In genomic region chr16:23863511-23864422, GRCh38 we compare ENCODE assay signal across 8 cellular contexts. TPM values are rescaled to one million over a fixed set of nuclear protein-coding genes. Genes with fewer than 3 reads are reported as not detected.
A peak's percentile ranks its signal among the peaks of the same experiment; 100 is the strongest.
DNase-seq lines count a peak whose midpoint lies in the region; ATAC-seq and TF ChIP-seq lines count a peak whose summit lies in the region.

No MANE protein-coding gene starts in this region.

- no peak for TF ChIP-seq CTCF in natural killer cell (IDR thresholded peaks at IDR 0.05)

- ATAC-seq in Right ventricle myocardium inferior (peak; percentile 26), HG03066 (IDR thresholded peaks at IDR 0.05; ENCODE audit: low read depth, unreplicated experiment) (peak; percentile 84), natural killer cell (peak; percentile 77 to 88 (median 86))

- no peaks in the 10 kb centered on the region for H3K36me3 Mint-ChIP-seq in T-helper 1 cell treated with Interleukin-12 subunit alpha and Interleukin-12 subunit beta and Interleukin-4 antibody, amounts not matched to agents 30 μg/mL and 1 μg/mL, for 36 hours (ENCODE audit: low read depth)
- H3K36me3 Mint-ChIP-seq in natural killer cell = no peaks in the 10 kb centered on the region

- intact Hi-C loops in Right ventricle myocardium inferior (cut with DNase I) = no loop called here
- intact Hi-C loops in cardiac septum (cut with DNase I) = no loop called here
- intact Hi-C loops in natural killer cell (cut with micrococcal nuclease) = loop anchor here (2.0 to 5.0 kb wide), 3 partner anchors 15 to 36 kb away; no protein-coding TSS in a partner anchor

- peak overlapping the region; percentile 94 for H3K27ac Mint-ChIP-seq in T-helper 1 cell treated with Interleukin-12 subunit alpha and Interleukin-12 subunit beta and Interleukin-4 antibody, amounts not matched to agents 30 μg/mL and 1 μg/mL, for 36 hours
- peak overlapping the region; percentile 83 to 88 for H3K27ac Mint-ChIP-seq in natural killer cell

- peaks cover 64% of the 10 kb centered on the region for H3K4me1 Mint-ChIP-seq in T-helper 1 cell treated with Interleukin-12 subunit alpha and Interleukin-12 subunit beta and Interleukin-4 antibody, amounts not matched to agents 30 μg/mL and 1 μg/mL, for 36 hours (ENCODE audit: low read depth)
- H3K4me1 Mint-ChIP-seq in natural killer cell = peaks cover 68 to 77% of the 10 kb centered on the region in 2 donors

- H3K27me3 Mint-ChIP-seq in T-helper 1 cell treated with Interleukin-12 subunit alpha and Interleukin-12 subunit beta and Interleukin-4 antibody, amounts not matched to agents 30 μg/mL and 1 μg/mL, for 36 hours (ENCODE audit: low read depth) = no peaks in the 10 kb centered on the region
- H3K27me3 Mint-ChIP-seq in natural killer cell (ENCODE audit: low read depth in 2 of 2) = no peaks in the 10 kb centered on the region

- no peaks in the 10 kb centered on the region for H3K9me3 Mint-ChIP-seq in T-helper 1 cell treated with Interleukin-12 subunit alpha and Interleukin-12 subunit beta and Interleukin-4 antibody, amounts not matched to agents 30 μg/mL and 1 μg/mL, for 36 hours
- H3K9me3 Mint-ChIP-seq in natural killer cell = no peaks in the 10 kb centered on the region

- H3K4me3 Mint-ChIP-seq in T-helper 1 cell treated with Interleukin-12 subunit alpha and Interleukin-12 subunit beta and Interleukin-4 antibody, amounts not matched to agents 30 μg/mL and 1 μg/mL, for 36 hours = peak overlapping the region; percentile 83
- peak overlapping the region; percentile 86 for H3K4me3 Mint-ChIP-seq in natural killer cell

- DNase-seq in Right ventricle myocardium inferior (ENCODE audit: missing footprints) (no peak), cardiac septum (ENCODE audit: low spot score) (no peak), natural killer cell (no peak), SW480 (ENCODE audit: low spot score) (no peak), HuH-7 (ENCODE audit: low spot score) (no peak), OCI-M2 (lab: John Stamatoyannopoulos, UW; ENCODE audit: unreplicated experiment) (no peak)

RNA-seq across cellular contexts. Expression of gene PRKCB, which starts 28.0 kb away (rescaled TPM):
- 2.2 TPM for total RNA-seq in Right ventricle myocardium inferior
- 2.3 TPM for total RNA-seq in cardiac septum
- 100 to 1,000 TPM; 182 to 222 (median 183) TPM for total RNA-seq in natural killer cell

Comparison
In these comparisons a context has a peak if more than half of its experiments do, and no peak if none do; other contexts are left out.
1. ATAC-seq: peak in every context shown above with its lines; median percentile 86 in natural killer cell; 84 in HG03066; 26 in Right ventricle myocardium inferior.
2. RNA of gene PRKCB, which starts 28.0 kb away (total RNA-seq): 182 to 222 TPM in natural killer cell; 2.3 TPM in cardiac septum (single experiment) and 2.2 TPM in Right ventricle myocardium inferior (single experiment); every median in the first group is over 10 times any median in the second.